ENCODE assay signal across 1 cellular context in genomic region chr12:55681142-55682077, GRCh38.
TF ChIP-seq lines count a peak whose summit lies in the region.

No MANE protein-coding gene starts in this region.

TF ChIP-seq in HepG2, 621 proteins besides CTCF, POLR2A, EP300 and RAD21 (continued from another document and continues in another):
- TF ChIP-seq ZBED4 (CRISPR knock-in tag; IDR thresholded peaks at IDR 0.05; ENCODE audit: borderline replicate concordance) (no peak; the same call in 1 of the 2 replicates), NR2F1 (CRISPR knock-in tag; IDR thresholded peaks at IDR 0.05) (no peak), ZNF605 (CRISPR knock-in tag; IDR thresholded peaks at IDR 0.05) (peak; percentile 93), ZSCAN22 (CRISPR knock-in tag; IDR thresholded peaks at IDR 0.05) (no peak), ZNF670 (CRISPR knock-in tag; IDR thresholded peaks at IDR 0.05; ENCODE audit: borderline replicate concordance) (no peak), ZNF773 (CRISPR knock-in tag; IDR thresholded peaks at IDR 0.05; ENCODE audit: borderline replicate concordance) (no peak), ZNF704 (CRISPR knock-in tag; IDR thresholded peaks at IDR 0.05; ENCODE audit: borderline replicate concordance) (no peak), ZNF550 (CRISPR knock-in tag; IDR thresholded peaks at IDR 0.05; ENCODE audit: borderline replicate concordance) (no peak), ZC3H13 (CRISPR knock-in tag; IDR thresholded peaks at IDR 0.05) (no peak), TIGD3 (CRISPR knock-in tag; IDR thresholded peaks at IDR 0.05; ENCODE audit: borderline replicate concordance) (no peak), ZNF609 (CRISPR knock-in tag; IDR thresholded peaks at IDR 0.05; ENCODE audit: borderline replicate concordance) (no peak), SUZ12 (IDR thresholded peaks at IDR 0.05; ENCODE audit: low read depth, low read length) (no peak), HINFP (CRISPR knock-in tag; IDR thresholded peaks at IDR 0.05; ENCODE audit: low read depth) (0 out of 2 replicates have a peak, but pooled peaks have one; percentile 49), ZSCAN31 (CRISPR knock-in tag; IDR thresholded peaks at IDR 0.05; ENCODE audit: low read depth) (peak; percentile 69; the same call in 1 of the 2 replicates), PHF5A (CRISPR knock-in tag; IDR thresholded peaks at IDR 0.05; ENCODE audit: low read depth, unreplicated experiment) (peak; percentile 96), RERE (CRISPR knock-in tag; IDR thresholded peaks at IDR 0.05; ENCODE audit: low read depth) (no peak), ZNF567 (CRISPR knock-in tag; IDR thresholded peaks at IDR 0.05; ENCODE audit: borderline replicate concordance) (no peak), NAIF1 (CRISPR knock-in tag; IDR thresholded peaks at IDR 0.05; ENCODE audit: borderline replicate concordance) (no peak), ZNF572 (CRISPR knock-in tag; IDR thresholded peaks at IDR 0.05) (no peak), NFYB (CRISPR knock-in tag; IDR thresholded peaks at IDR 0.05) (peak; percentile 12; the same call in 1 of the 2 replicates), ZNF274 (CRISPR knock-in tag; IDR thresholded peaks at IDR 0.05) (0 out of 2 replicates have a peak, but pooled peaks have one; percentile 31), FOXP4 (CRISPR knock-in tag; IDR thresholded peaks at IDR 0.05) (peak; percentile 52; the same call in 1 of the 2 replicates), ZNF792 (CRISPR knock-in tag; IDR thresholded peaks at IDR 0.05) (0 out of 2 replicates have a peak, but pooled peaks have one; percentile 58), BRCA1 (CRISPR knock-in tag; IDR thresholded peaks at IDR 0.05) (no peak; the same call in 1 of the 2 replicates), ZNF10 (CRISPR knock-in tag; IDR thresholded peaks at IDR 0.05; ENCODE audit: borderline replicate concordance, low read depth) (no peak), ZNF7 (CRISPR knock-in tag; IDR thresholded peaks at IDR 0.05) (no peak), NFRKB (IDR thresholded peaks at IDR 0.05) (no peak), ZNF747 (CRISPR knock-in tag; IDR thresholded peaks at IDR 0.05; ENCODE audit: borderline replicate concordance) (no peak), CREB3 (CRISPR knock-in tag; IDR thresholded peaks at IDR 0.05) (no peak), ZNF432 (CRISPR knock-in tag; IDR thresholded peaks at IDR 0.05; ENCODE audit: borderline replicate concordance) (no peak), TCF12 (IDR thresholded peaks at IDR 0.05) (no peak), TCF12 (CRISPR knock-in tag; IDR thresholded peaks at IDR 0.05) (no peak), KMT2A (CRISPR knock-in tag; IDR thresholded peaks at IDR 0.05) (peak; percentile 33; the same call in 1 of the 2 replicates), MNT (IDR thresholded peaks at IDR 0.05) (no peak), ZFAT (CRISPR knock-in tag; conservative IDR thresholded peaks at IDR 0.05) (no peak)
